In genomic region chr7:98278408-98278807, GRCh38 we compare ENCODE assay signal across 18 cellular contexts. TPM values are rescaled to one million over a fixed set of nuclear protein-coding genes. Genes with fewer than 3 reads are reported as not detected.
DNase-seq lines count a peak whose midpoint lies in the region; ATAC-seq and TF ChIP-seq lines count a peak whose summit lies in the region.
"Had no signal": no experiment of that assay in that cellular context is flagged by ENCODE, and none has a peak within 500 bp of the region (broad histone marks: within the 10 kb centered on the region; RNA-seq: fewer than 3 reads in every experiment).

No MANE protein-coding gene starts in this region.

- peaks cover 37% of the 10 kb centered on the region for H3K4me1 Mint-ChIP-seq in dendritic cell treated with granulocyte-macrophage colony-stimulating factor and Interleukin-4, amounts not matched to agents 40 ng/mL and 50 ng/mL, for 4 days (ENCODE audit: low read depth)
- H3K4me1 Mint-ChIP-seq in activated T-helper 2 cell treated with anti-CD3 and anti-CD28 coated beads, Interferon-gamma antibody, Interleukin-2, Interleukin-4, amounts not matched to agents 10 μg/mL and 5 μg/mL and 100 μg/mL, durations not matched to agents 14 hours and 24 hours and 36 hours (ENCODE audit: low read depth): peaks cover 10% of the 10 kb centered on the region

- H3K4me1 ChIP-seq in gastrocnemius medialis: peaks cover 7% of the 10 kb centered on the region in 2 donors

- no peak for ATAC-seq in gastrocnemius medialis
- ATAC-seq in GM18511 (IDR thresholded peaks at IDR 0.05; ENCODE audit: unreplicated experiment): no peak
- ATAC-seq: activated CD4-positive, CD25-positive, alpha-beta regulatory T cell treated with anti-CD3 and anti-CD28 coated beads, Interleukin-2, amount 50 U/mL, for 24 hours; T-cell had no signal

- DNase-seq in AG08396 (ENCODE audit: low spot score) (peak; percentile 25), H7 (peak; percentile 46), gastrocnemius medialis (peak in 1 of 2 donors; percentile 27), SHP77 (lab: John Stamatoyannopoulos, UW) (no peak)
- DNase-seq in activated T-helper 2 cell treated with anti-CD3 and anti-CD28 coated beads, Interferon-gamma antibody, Interleukin-2, Interleukin-4, amounts not matched to agents 10 μg/mL and 5 μg/mL and 100 μg/mL, durations not matched to agents 14 hours and 24 hours and 36 hours (ENCODE audit: low spot score): no peak
- DNase-seq: activated CD4-positive, alpha-beta memory T cell treated with anti-CD3 and anti-CD28 coated beads, Interleukin-2, amount 10 ng/mL, durations not matched to agents 7 days and 5 days; CD8-positive, alpha-beta memory T cell; Kasumi-1; kidney glomerular epithelial cell; NCI-H187; occipital lobe; PC-9; T-cell; testis had no signal

- no peak overlapping the region for H3K4me3 Mint-ChIP-seq in dendritic cell treated with granulocyte-macrophage colony-stimulating factor and Interleukin-4, amounts not matched to agents 40 ng/mL and 50 ng/mL, for 4 days
- H3K4me3 Mint-ChIP-seq in activated T-helper 2 cell treated with anti-CD3 and anti-CD28 coated beads, Interferon-gamma antibody, Interleukin-2, Interleukin-4, amounts not matched to agents 10 μg/mL and 5 μg/mL and 100 μg/mL, durations not matched to agents 14 hours and 24 hours and 36 hours (ENCODE audit: low read depth): no peak overlapping the region
- H3K4me3 Mint-ChIP-seq: activated CD4-positive, alpha-beta memory T cell treated with anti-CD3 and anti-CD28 coated beads, Interleukin-2, amount 10 ng/mL, durations not matched to agents 7 days and 5 days; T-cell had no signal

- H3K9me3 ChIP-seq in gastrocnemius medialis: no peaks in the 10 kb centered on the region
- H3K9me3 ChIP-seq: testis had no signal

- peak overlapping the region; percentile 19 for H3K27ac Mint-ChIP-seq in dendritic cell treated with granulocyte-macrophage colony-stimulating factor and Interleukin-4, amounts not matched to agents 40 ng/mL and 50 ng/mL, for 4 days
- no peak overlapping the region for H3K27ac Mint-ChIP-seq in activated T-helper 2 cell treated with anti-CD3 and anti-CD28 coated beads, Interferon-gamma antibody, Interleukin-2, Interleukin-4, amounts not matched to agents 10 μg/mL and 5 μg/mL and 100 μg/mL, durations not matched to agents 14 hours and 24 hours and 36 hours
- H3K27ac Mint-ChIP-seq: activated CD4-positive, alpha-beta memory T cell treated with anti-CD3 and anti-CD28 coated beads, Interleukin-2, amount 10 ng/mL, durations not matched to agents 7 days and 5 days; T-cell had no signal

- intact Hi-C loops in dendritic cell treated with granulocyte-macrophage colony-stimulating factor and Interleukin-4, amounts not matched to agents 40 ng/mL and 50 ng/mL, for 4 days (cut with micrococcal nuclease): no loop called here
- intact Hi-C loops in gastrocnemius medialis (cut with DNase I; ENCODE audit: low total_unique reads): no loop called here
- intact Hi-C loops in activated T-helper 2 cell treated with anti-CD3 and anti-CD28 coated beads, Interferon-gamma antibody, Interleukin-2, Interleukin-4, amounts not matched to agents 10 μg/mL and 5 μg/mL and 100 μg/mL, durations not matched to agents 14 hours and 24 hours and 36 hours (cut with micrococcal nuclease): no loop called here

- TF ChIP-seq POLR2A in gastrocnemius medialis (IDR thresholded peaks at IDR 0.05): peak in 1 of 2 donors; percentile 21

- peaks cover 16% of the 10 kb centered on the region for H3K36me3 Mint-ChIP-seq in dendritic cell treated with granulocyte-macrophage colony-stimulating factor and Interleukin-4, amounts not matched to agents 40 ng/mL and 50 ng/mL, for 4 days (ENCODE audit: low read depth)
- H3K36me3 Mint-ChIP-seq in activated T-helper 2 cell treated with anti-CD3 and anti-CD28 coated beads, Interferon-gamma antibody, Interleukin-2, Interleukin-4, amounts not matched to agents 10 μg/mL and 5 μg/mL and 100 μg/mL, durations not matched to agents 14 hours and 24 hours and 36 hours (ENCODE audit: low read depth): peaks cover 9% of the 10 kb centered on the region
- H3K36me3 Mint-ChIP-seq: T-cell had no signal

- H3K27ac ChIP-seq in gastrocnemius medialis: peak overlapping the region in 3 of 4 donors; percentile 27 to 39 (median 29)
- H3K27ac ChIP-seq: PC-9, testis had no signal

- H3K9me3 Mint-ChIP-seq in dendritic cell treated with granulocyte-macrophage colony-stimulating factor and Interleukin-4, amounts not matched to agents 40 ng/mL and 50 ng/mL, for 4 days: no peaks in the 10 kb centered on the region
- no peaks in the 10 kb centered on the region for H3K9me3 Mint-ChIP-seq in activated T-helper 2 cell treated with anti-CD3 and anti-CD28 coated beads, Interferon-gamma antibody, Interleukin-2, Interleukin-4, amounts not matched to agents 10 μg/mL and 5 μg/mL and 100 μg/mL, durations not matched to agents 14 hours and 24 hours and 36 hours
- H3K9me3 Mint-ChIP-seq: activated CD4-positive, alpha-beta memory T cell treated with anti-CD3 and anti-CD28 coated beads, Interleukin-2, amount 10 ng/mL, durations not matched to agents 7 days and 5 days; brain; CD8-positive, alpha-beta memory T cell; T-cell had no signal

- H3K36me3 ChIP-seq in H7 (replicated peaks; ENCODE audit: control insufficient read depth, insufficient read depth, low read length) (no peaks in the 10 kb centered on the region), gastrocnemius medialis (no peaks in the 10 kb centered on the region)

- TF ChIP-seq CTCF in gastrocnemius medialis (IDR thresholded peaks at IDR 0.05 in 4 of 5, conservative IDR thresholded peaks at IDR 0.05 in 1 of 5): no peak

- H3K27me3 Mint-ChIP-seq in dendritic cell treated with granulocyte-macrophage colony-stimulating factor and Interleukin-4, amounts not matched to agents 40 ng/mL and 50 ng/mL, for 4 days: no peaks in the 10 kb centered on the region
- H3K27me3 Mint-ChIP-seq in activated T-helper 2 cell treated with anti-CD3 and anti-CD28 coated beads, Interferon-gamma antibody, Interleukin-2, Interleukin-4, amounts not matched to agents 10 μg/mL and 5 μg/mL and 100 μg/mL, durations not matched to agents 14 hours and 24 hours and 36 hours (ENCODE audit: low read depth): no peaks in the 10 kb centered on the region
- H3K27me3 Mint-ChIP-seq: activated CD4-positive, alpha-beta memory T cell treated with anti-CD3 and anti-CD28 coated beads, Interleukin-2, amount 10 ng/mL, durations not matched to agents 7 days and 5 days; T-cell had no signal

- H3K27me3 ChIP-seq in H7 (ENCODE audit: control insufficient read depth, insufficient read depth, low read length) (no peaks in the 10 kb centered on the region; the same call in 1 of the 2 replicates), gastrocnemius medialis (no peaks in the 10 kb centered on the region)
- H3K27me3 ChIP-seq: testis had no signal

- in situ Hi-C loops in gastrocnemius medialis (cut with MboI; ENCODE audit: low sequenced_read_pairs in 4 of 4): no loop called here

- no peak overlapping the region for H3K4me3 ChIP-seq in H7 (ENCODE audit: insufficient read depth, low read depth, low read length)
- H3K4me3 ChIP-seq in gastrocnemius medialis: no peak overlapping the region
- H3K4me3 ChIP-seq: PC-9, testis had no signal

RNA-seq across cellular contexts. Expression of gene BRI3, which starts 3.1 kb away (rescaled TPM):
- 32.8 and 41.7 TPM in 2 replicates for total RNA-seq in H7 (2014; rRNA removed; shearing (Covaris generic))
- total RNA-seq in gastrocnemius medialis: 100 to 1,000 TPM in 3 of 4 donors, 10 to 100 TPM in 1; 60.5 to 180 (median 114) TPM
- total RNA-seq in activated T-helper 2 cell treated with anti-CD3 and anti-CD28 coated beads, Interferon-gamma antibody, Interleukin-2, Interleukin-4, amounts not matched to agents 10 μg/mL and 5 μg/mL and 100 μg/mL, durations not matched to agents 14 hours and 24 hours and 36 hours: 63.6 and 67.6 TPM in 2 replicates

RNA-seq across cellular contexts. Expression of gene TECPR1, which starts 26.4 kb away (rescaled TPM):
- total RNA-seq in H7 (2014; rRNA removed; shearing (Covaris generic)): 12.7 and 13.7 TPM in 2 replicates
- 10 to 100 TPM; 16.0 to 59.6 (median 33.9) TPM for total RNA-seq in gastrocnemius medialis
- 45.4 and 45.8 TPM in 2 replicates for total RNA-seq in activated T-helper 2 cell treated with anti-CD3 and anti-CD28 coated beads, Interferon-gamma antibody, Interleukin-2, Interleukin-4, amounts not matched to agents 10 μg/mL and 5 μg/mL and 100 μg/mL, durations not matched to agents 14 hours and 24 hours and 36 hours

Comparison
In these comparisons a context has a peak if more than half of its experiments do, and no peak if none do; other contexts are left out.
1. DNase-seq: peak in AG08396 (single experiment) and H7 (single experiment); none in SHP77 (0 of 2) and activated T-helper 2 cell treated with anti-CD3 and anti-CD28 coated beads, Interferon-gamma antibody, Interleukin-2, Interleukin-4, amounts not matched to agents 10 μg/mL and 5 μg/mL and 100 μg/mL, durations not matched to agents 14 hours and 24 hours and 36 hours (single experiment).